In genomic region chrX:21131786-21132185, GRCh38 we compare ENCODE assay signal across 34 cellular contexts.
"Had no signal": no experiment of that assay in that cellular context is flagged by ENCODE, and none has a peak within 500 bp of the region (broad histone marks: within the 10 kb centered on the region; RNA-seq: fewer than 3 reads in every experiment).

No MANE protein-coding gene starts in this region.

- H3K9ac ChIP-seq: KMS-11 had no signal

- DNase-seq: Karpas-422, Kasumi-1, KBM-7, KG1, MG63, MM.1S, MV-4-11, NCI-H1048, NCI-H1092, NCI-H1092 treated with DMSO at 0.1 percent for 48 hours, NCI-H1105, NCI-H1105 treated with DMSO at 0.1 percent for 48 hours, NCI-H1417, NCI-H1417 treated with DMSO at 0.1 percent for 48 hours, NCI-H1436, NCI-H1436 treated with DMSO at 0.1 percent for 48 hours, NCI-H146, NCI-H1694, NCI-H1694 treated with DMSO at 0.1 percent for 48 hours, NCI-H187, NCI-H187 treated with DMSO at 0.1 percent for 48 hours, NCI-H1930, NCI-H2029, NCI-H2029 treated with DMSO at 0.1 percent for 48 hours, NCI-H2081, NCI-H2081 treated with DMSO at 0.1 percent for 48 hours, NCI-H2107, NCI-H2171, NCI-H2171 treated with DMSO at 0.1 percent for 48 hours, NCI-H2227 treated with DMSO at 0.1 percent for 48 hours, NCI-H345, NCI-H446, NCI-H446 treated with DMSO at 0.1 percent for 48 hours had no signal

- H3K36me3 ChIP-seq: MG63 had no signal

- H3K4me3 ChIP-seq: MG63 had no signal

- H3K9me3 ChIP-seq: MG63 had no signal

- H3K27ac ChIP-seq: KMS-11 had no signal

- H3K27me3 ChIP-seq: MG63 had no signal

- H3K4me2 ChIP-seq: KMS-11 had no signal
